Comparison of ENCODE assay signal across 34 cellular contexts in the genomic region with DNA sequence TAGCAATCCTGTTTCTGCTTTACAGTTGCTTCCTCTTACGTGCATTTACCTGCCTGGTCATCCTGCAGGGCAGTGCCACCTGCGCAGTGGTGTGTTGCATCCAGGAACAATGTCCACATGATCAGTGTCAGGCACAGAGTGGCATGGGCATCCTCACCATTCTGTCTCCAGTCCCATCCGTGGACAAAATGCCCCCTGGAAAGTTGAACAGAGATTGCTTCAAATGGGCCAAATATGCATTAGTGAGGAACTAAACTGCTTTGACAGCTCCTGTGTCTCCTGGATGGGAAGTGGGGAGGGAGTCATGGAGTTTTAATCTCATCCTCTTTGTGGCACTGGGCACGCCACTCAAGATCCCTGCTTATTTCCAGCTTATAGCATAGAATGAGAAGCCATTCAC.
"Had no signal": no experiment of that assay in that cellular context is flagged by ENCODE, and none has a peak within 500 bp of the region (broad histone marks: within the 10 kb centered on the region; RNA-seq: fewer than 3 reads in every experiment).

No MANE protein-coding gene starts in this region.

- H3K9me3 ChIP-seq: adrenal gland, body of pancreas, breast epithelium had no signal

- DNase-seq: activated B cell treated with CpG ODN at 0.5 μM for 24 hours; activated CD4-positive, alpha-beta memory T cell treated with anti-CD3 and anti-CD28 coated beads for 36 hours; activated CD4-positive, alpha-beta T cell treated with anti-CD3 and anti-CD28 coated beads for 4 hours; activated CD4-positive, alpha-beta T cell treated with anti-CD3 and anti-CD28 coated beads, Interleukin-2, amount 10 ng/mL, durations not matched to agents 24 days and 14 days; activated CD4-positive, alpha-beta T cell treated with anti-CD3 and anti-CD28 coated beads, Interleukin-2, amount 50 U/mL, for 1 hour; activated CD4-positive, alpha-beta T cell treated with anti-CD3 and anti-CD28 coated beads, Interleukin-2, amount 50 U/mL, for 4 hours; activated CD4-positive, CD25-positive, alpha-beta regulatory T cell treated with anti-CD3 and anti-CD28 coated beads, Interleukin-2, amount 50 U/mL, for 72 hours; activated CD8-positive, alpha-beta memory T cell treated with anti-CD3 and anti-CD28 coated beads, Interleukin-2, amount 50 U/mL, for 4 hours; activated CD8-positive, alpha-beta T cell treated with anti-CD3 and anti-CD28 coated beads for 36 hours; activated effector memory CD4-positive, alpha-beta T cell treated with anti-CD3 and anti-CD28 coated beads, Interleukin-2, amount 50 U/mL, for 16 hours; activated gamma-delta T cell treated with Interleukin-2 at 50 U/mL for 16 hours; activated naive CD4-positive, alpha-beta T cell; activated naive CD4-positive, alpha-beta T cell treated with anti-CD3 and anti-CD28 coated beads for 36 hours; activated naive CD4-positive, alpha-beta T cell treated with anti-CD3 and anti-CD28 coated beads, Interleukin-2, amount 50 U/mL, for 16 hours; activated naive CD8-positive, alpha-beta T cell treated with anti-CD3 and anti-CD28 coated beads for 36 hours; activated T-cell treated with anti-CD3 and anti-CD28 coated beads for 4 hours; activated T-cell treated with anti-CD3 and anti-CD28 coated beads, Interleukin-2, amount 50 U/mL, for 1 hour; activated T-cell treated with anti-CD3 and anti-CD28 coated beads, Interleukin-2, amount 50 U/mL, for 4 hours; activated T-cell treated with anti-CD3 and anti-CD28 coated beads, Interleukin-2, amount 50 U/mL, for 72 hours; adrenal gland; amniotic stem cell; aorta; body of pancreas; brain microvascular endothelial cell; central memory CD4-positive, alpha-beta T cell; T-helper 1 cell; T-helper 2 cell; T-helper 9 cell had no signal

- H3K27ac ChIP-seq: adrenal gland, body of pancreas, brain microvascular endothelial cell, breast epithelium, VCaP had no signal

- FAIRE-seq: astrocyte, TTC549 had no signal

- H3K27me3 ChIP-seq: adrenal gland, body of pancreas, brain microvascular endothelial cell, breast epithelium had no signal

- H3K4me1 ChIP-seq: adrenal gland, body of pancreas, breast epithelium had no signal

- H3K36me3 ChIP-seq: adrenal gland, brain microvascular endothelial cell, breast epithelium had no signal

- ATAC-seq: activated CD8-positive, alpha-beta T cell treated with anti-CD3 and anti-CD28 coated beads for 36 hours; activated naive CD4-positive, alpha-beta T cell treated with anti-CD3 and anti-CD28 coated beads, Interleukin-2, amount 50 U/mL, for 72 hours; activated T-cell treated with anti-CD3 and anti-CD28 coated beads, Interleukin-2, amount 50 U/mL, for 4 hours; activated T-cell treated with anti-CD3 and anti-CD28 coated beads, Interleukin-2, amount 50 U/mL, for 72 hours; activated T-helper 17 cell treated with anti-CD3 and anti-CD28 coated beads, Interleukin-2, amount 50 U/mL, for 72 hours; body of pancreas had no signal

- H3K4me3 ChIP-seq: adrenal gland, body of pancreas, breast epithelium had no signal
